18 cellular contexts compared by ENCODE assay signal in the genomic region with DNA sequence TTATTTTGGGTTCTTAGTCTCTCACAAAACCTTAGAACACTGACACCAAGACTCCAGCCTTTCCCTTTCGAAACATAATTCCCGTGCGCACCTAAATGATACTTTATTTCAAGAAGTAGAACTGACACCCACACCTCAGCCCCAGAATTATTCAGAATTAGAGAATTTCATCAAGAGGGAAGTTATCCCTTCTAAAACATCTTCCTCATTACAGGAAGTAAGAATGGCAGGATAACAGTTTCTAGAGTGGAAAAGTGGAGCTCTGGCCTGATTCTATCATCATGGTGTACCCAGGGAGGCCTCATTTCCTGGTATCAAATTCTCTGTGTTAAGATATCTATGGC. TPM values are rescaled to one million over a fixed set of nuclear protein-coding genes. Genes with fewer than 3 reads are reported as not detected.
A peak's percentile ranks its signal among the peaks of the same experiment; 100 is the strongest.
DNase-seq lines count a peak whose midpoint lies in the region; ATAC-seq, FAIRE-seq and TF ChIP-seq lines count a peak whose summit lies in the region.
"Had no signal": no experiment of that assay in that cellular context is flagged by ENCODE, and none has a peak within 500 bp of the region (broad histone marks: within the 10 kb centered on the region; RNA-seq: fewer than 3 reads in every experiment).

No MANE protein-coding gene starts in this region.

- no peak for ATAC-seq in activated CD8-positive, alpha-beta T cell treated with anti-CD3 and anti-CD28 coated beads, Interleukin-2, amount 10 ng/mL, durations not matched to agents 7 days and 5 days
- ATAC-seq in activated CD8-positive, alpha-beta T cell treated with anti-CD3 and anti-CD28 coated beads for 36 hours, result no peak
- no peak for ATAC-seq in HCT116
- no peak for ATAC-seq in K562

- peaks cover 5% of the 10 kb centered on the region for H3K36me3 Mint-ChIP-seq in activated CD8-positive, alpha-beta T cell treated with anti-CD3 and anti-CD28 coated beads, Interleukin-2, amount 10 ng/mL, durations not matched to agents 7 days and 5 days (ENCODE audit: low read depth)
- peaks cover 5% of the 10 kb centered on the region for H3K36me3 Mint-ChIP-seq in activated CD8-positive, alpha-beta T cell treated with anti-CD3 and anti-CD28 coated beads for 36 hours (ENCODE audit: low read depth)

- H3K27me3 Mint-ChIP-seq in activated CD8-positive, alpha-beta T cell treated with anti-CD3 and anti-CD28 coated beads, Interleukin-2, amount 10 ng/mL, durations not matched to agents 7 days and 5 days (ENCODE audit: low read depth), result peaks cover 29% of the 10 kb centered on the region
- peaks cover 17% of the 10 kb centered on the region for H3K27me3 Mint-ChIP-seq in activated CD8-positive, alpha-beta T cell treated with anti-CD3 and anti-CD28 coated beads for 36 hours

- in situ Hi-C loops in K562 (cut with MboI), result loop anchor here (5.0 kb wide), 1 partner anchor 73 kb away; no protein-coding TSS in a partner anchor

- H3K9ac ChIP-seq in HCT116 (ENCODE audit: low read length) (peak overlapping the region; percentile 91; the same call in 1 of the 2 replicates), K562 (ENCODE audit: insufficient read depth in 1 of 2, low read depth in 2 of 2, low read length in 2 of 2) (peak overlapping the region in 1 of 2 experiments; percentile 83; a peak in 2 of 4 replicates)

- no peaks in the 10 kb centered on the region for H3K27me3 ChIP-seq in HCT116 (ENCODE audit: insufficient read depth, low read length)
- no peaks in the 10 kb centered on the region for H3K27me3 ChIP-seq in K562 (ENCODE audit: control insufficient read depth in 2 of 2, insufficient read depth in 2 of 2, low read length in 2 of 2)
- H3K27me3 ChIP-seq in osteoblast (ENCODE audit: insufficient read depth, low read length), result no peaks in the 10 kb centered on the region
- H3K27me3 ChIP-seq in ascending aorta, result no peaks in the 10 kb centered on the region
- H3K27me3 ChIP-seq: upper lobe of left lung had no signal

- FAIRE-seq in K562 (lab: Jason Lieb, UNC), result no peak
- FAIRE-seq: colon, GM12892 had no signal

- no peak for TF ChIP-seq RAD21 in HCT116 (IDR thresholded peaks at IDR 0.05; ENCODE audit: low read depth)
- TF ChIP-seq RAD21 in K562 (CRISPR knock-in tag; conservative IDR thresholded peaks at IDR 0.05 in 1 of 2, IDR thresholded peaks at IDR 0.05 in 1 of 2), result no peak

- H3K27ac ChIP-seq in HCT116 (ENCODE audit: low read depth, low read length) (no peak overlapping the region), K562 (ENCODE audit: extremely low read depth, low read depth, low read length) (peak overlapping the region; percentile 91), osteoblast (ENCODE audit: low read depth, low read length) (no peak overlapping the region), ascending aorta (no peak overlapping the region)

- H2AFZ ChIP-seq in HCT116 (ENCODE audit: low read depth, low read length, poor library complexity, severe bottlenecking) (no peak overlapping the region), K562 (ENCODE audit: low read depth, low read length) (peak overlapping the region; percentile 61; the same call in 1 of the 2 replicates), osteoblast (ENCODE audit: low read length) (no peak overlapping the region)

- H3K4me1 ChIP-seq in HCT116 (ENCODE audit: control insufficient read depth in 1 of 2, insufficient read depth in 2 of 2, low read length in 2 of 2) (peaks cover 11 to 26% of the 10 kb centered on the region in 2 experiments), K562 (replicated peaks in 1 of 2; ENCODE audit: control insufficient read depth in 2 of 2, insufficient read depth in 2 of 2, low read length in 2 of 2) (peaks cover 39 to 46% of the 10 kb centered on the region in 2 experiments), osteoblast (ENCODE audit: insufficient read depth, low read length) (peaks cover 26% of the 10 kb centered on the region), ascending aorta (peaks cover 9% of the 10 kb centered on the region in 2 donors)

- BruUV-seq in HCT116 (replicated peaks; lab: Mats Ljungman, UMichigan) (no TSS peak), K562 (replicated peaks; lab: Mats Ljungman, UMichigan) (no TSS peak)

- no peaks in the 10 kb centered on the region for H3K9me2 ChIP-seq in HCT116 (ENCODE audit: insufficient read depth)

- H3K9me3 Mint-ChIP-seq in activated CD8-positive, alpha-beta T cell treated with anti-CD3 and anti-CD28 coated beads, Interleukin-2, amount 10 ng/mL, durations not matched to agents 7 days and 5 days (ENCODE audit: insufficient read depth), result no peaks in the 10 kb centered on the region
- no peaks in the 10 kb centered on the region for H3K9me3 Mint-ChIP-seq in activated CD8-positive, alpha-beta T cell treated with anti-CD3 and anti-CD28 coated beads for 36 hours

- no peaks in the 10 kb centered on the region for H3K9me3 ChIP-seq in HCT116 (ENCODE audit: control insufficient read depth in 1 of 2, insufficient read depth in 1 of 2, low read depth in 1 of 2, low read length in 2 of 2)
- H3K9me3 ChIP-seq in K562 (replicated peaks; ENCODE audit: control insufficient read depth, insufficient read depth, low read depth, low read length), result no peaks in the 10 kb centered on the region
- no peaks in the 10 kb centered on the region for H3K9me3 ChIP-seq in osteoblast (ENCODE audit: low read depth, low read length)
- no peaks in the 10 kb centered on the region for H3K9me3 ChIP-seq in ascending aorta
- H3K9me3 ChIP-seq: upper lobe of left lung had no signal

- TF ChIP-seq EP300 in K562 (IDR thresholded peaks at IDR 0.05; ENCODE audit: low read length), result no peak

- no peak for TF ChIP-seq CTCF in activated CD8-positive, alpha-beta T cell treated with anti-CD3 and anti-CD28 coated beads for 36 hours (IDR thresholded peaks at IDR 0.05)
- TF ChIP-seq CTCF in HCT116 (IDR thresholded peaks at IDR 0.05 in 2 of 3, conservative IDR thresholded peaks at IDR 0.05 in 1 of 3; ENCODE audit: borderline replicate concordance in 1 of 3, insufficient read depth in 1 of 3, low read depth in 2 of 3, low read length in 2 of 3) (no peak), K562 (IDR thresholded peaks at IDR 0.05 in 2 of 3, conservative IDR thresholded peaks at IDR 0.05 in 1 of 3; ENCODE audit: insufficient read depth in 2 of 3, low read depth in 1 of 3, low read length in 3 of 3) (no peak), osteoblast (IDR thresholded peaks at IDR 0.05; ENCODE audit: extremely low read depth, low read depth, low read length) (no peak), ascending aorta (IDR thresholded peaks at IDR 0.05) (no peak)

- H3K4me3 Mint-ChIP-seq in activated CD8-positive, alpha-beta T cell treated with anti-CD3 and anti-CD28 coated beads, Interleukin-2, amount 10 ng/mL, durations not matched to agents 7 days and 5 days, result peak overlapping the region; percentile 16
- no peak overlapping the region for H3K4me3 Mint-ChIP-seq in activated CD8-positive, alpha-beta T cell treated with anti-CD3 and anti-CD28 coated beads for 36 hours

- H4K20me1 ChIP-seq in HCT116 (ENCODE audit: insufficient read depth) (no peaks in the 10 kb centered on the region), K562 (replicated peaks; ENCODE audit: control insufficient read depth, insufficient read depth, low read length) (no peaks in the 10 kb centered on the region), osteoblast (ENCODE audit: insufficient read depth, low read length) (peaks cover 24% of the 10 kb centered on the region)

- RAD21 ChIA-PET in HCT116 (lab: Charles Lee; ENCODE audit: low non-redundant PET in 1 of 2, low total read pairs in 2 of 2, uncharacterized antibody in 2 of 2, unreplicated experiment in 2 of 2), result no interaction called here

- H3K36me3 ChIP-seq in HCT116 (ENCODE audit: control insufficient read depth in 1 of 2, insufficient read depth in 2 of 2, low read length in 2 of 2) (peaks cover 3 to 19% of the 10 kb centered on the region in 2 experiments; a peak in 1 of 4 replicates), K562 (ENCODE audit: control insufficient read depth, insufficient read depth, low read length) (peaks cover 17% of the 10 kb centered on the region; the same call in 2 of the 3 replicates), osteoblast (ENCODE audit: insufficient read depth, low read length) (peaks cover 13% of the 10 kb centered on the region), ascending aorta (peaks cover 9 to 12% of the 10 kb centered on the region in 2 donors)

- peak overlapping the region; percentile 79 for H3K4me2 ChIP-seq in HCT116 (ENCODE audit: low read length)
- peak overlapping the region; percentile 85 for H3K4me2 ChIP-seq in K562 (ENCODE audit: insufficient read depth, low read length)
- no peak overlapping the region for H3K4me2 ChIP-seq in osteoblast (ENCODE audit: insufficient read depth, low read length)

- no peaks in the 10 kb centered on the region for H3K9me1 ChIP-seq in K562 (ENCODE audit: control insufficient read depth, insufficient read depth, low read length)

- POLR2A ChIA-PET in activated CD8-positive, alpha-beta T cell treated with anti-CD3 and anti-CD28 coated beads, Interleukin-2, amount 10 ng/mL, durations not matched to agents 7 days and 5 days (lab: Charles Lee), result no interaction called here
- POLR2A ChIA-PET in activated CD8-positive, alpha-beta T cell treated with anti-CD3 and anti-CD28 coated beads for 36 hours (lab: Charles Lee), result no interaction called here
- POLR2A ChIA-PET in HCT116 (lab: Charles Lee) (no interaction called here), K562 (lab: Yijun Ruan, JAX) (interaction anchor here (1.0 to 2.3 kb wide), 2 partner anchors 10 to 13 kb away, joined by 3 to 8 read pairs; no protein-coding TSS in a partner anchor)

- CTCF ChIA-PET in activated CD8-positive, alpha-beta T cell treated with anti-CD3 and anti-CD28 coated beads, Interleukin-2, amount 10 ng/mL, durations not matched to agents 7 days and 5 days (lab: Charles Lee), result interaction anchor here (1.2 to 1.6 kb wide), 2 partner anchors 9 to 13 kb away, joined by 3 to 5 read pairs; no protein-coding TSS in a partner anchor
- CTCF ChIA-PET in activated CD8-positive, alpha-beta T cell treated with anti-CD3 and anti-CD28 coated beads for 36 hours (lab: Charles Lee), result interaction anchor here (0.8 to 3.9 kb wide), 2 partner anchors 13 to 74 kb away, joined by 3 to 17 read pairs; no protein-coding TSS in a partner anchor
- CTCF ChIA-PET in HCT116 (lab: Charles Lee), result interaction anchor here (0.9 to 1.5 kb wide), 2 partner anchors 9 to 13 kb away, joined by 3 to 5 read pairs; no protein-coding TSS in a partner anchor
- CTCF ChIA-PET in K562 (lab: Yijun Ruan, JAX; ENCODE audit: low intra/inter-chr PET ratio), result interaction anchor here (1.3 to 3.2 kb wide), 2 partner anchors 14 to 74 kb away, joined by 3 to 22 read pairs; no protein-coding TSS in a partner anchor

- 74% methylated on average over 3 of the region's 3 CpGs for WGBS in K562 (ENCODE audit: insufficient coverage, low coverage, missing lambda C conversion rate)

- no peak for DNase-seq in activated CD8-positive, alpha-beta T cell treated with anti-CD3 and anti-CD28 coated beads, Interleukin-2, amount 10 ng/mL, durations not matched to agents 7 days and 5 days
- DNase-seq in activated CD8-positive, alpha-beta T cell treated with anti-CD3 and anti-CD28 coated beads for 36 hours, result no peak
- DNase-seq in HCT116 (ENCODE audit: low read depth, low spot score) (no peak), K562 (ENCODE audit: extremely low read depth in 1 of 4, low spot score in 3 of 4) (no peak), osteoblast (ENCODE audit: insufficient read length, low spot score, missing footprints) (peak; percentile 43), ascending aorta (ENCODE audit: low spot score in 2 of 2) (no peak), T-helper 9 cell (no peak), H4 (ENCODE audit: low spot score) (no peak)
- DNase-seq: amygdala, hypothalamus, NCI-H510A treated with DMSO at 0.1 percent for 48 hours, T1000 had no signal

- peaks cover 35% of the 10 kb centered on the region for H3K79me2 ChIP-seq in HCT116 (ENCODE audit: insufficient read depth, low read length)
- peaks cover 40% of the 10 kb centered on the region for H3K79me2 ChIP-seq in K562 (ENCODE audit: control insufficient read depth, insufficient read depth, low read length)
- peaks cover 40% of the 10 kb centered on the region for H3K79me2 ChIP-seq in osteoblast (ENCODE audit: insufficient read depth, low read length)

- peaks cover 18% of the 10 kb centered on the region for H3K4me1 Mint-ChIP-seq in activated CD8-positive, alpha-beta T cell treated with anti-CD3 and anti-CD28 coated beads, Interleukin-2, amount 10 ng/mL, durations not matched to agents 7 days and 5 days (ENCODE audit: low read depth)
- H3K4me1 Mint-ChIP-seq in activated CD8-positive, alpha-beta T cell treated with anti-CD3 and anti-CD28 coated beads for 36 hours (ENCODE audit: low read depth), result peaks cover 18% of the 10 kb centered on the region

- intact Hi-C loops in activated CD8-positive, alpha-beta T cell treated with anti-CD3 and anti-CD28 coated beads for 36 hours (cut with micrococcal nuclease), result no loop called here
- intact Hi-C loops in HCT116 (cut with micrococcal nuclease), result no loop called here
- intact Hi-C loops in K562 (cut with micrococcal nuclease), result no loop called here
- intact Hi-C loops in ascending aorta (cut with DNase I), result loop anchor here (5.0 to 10.0 kb wide), 6 partner anchors 192 to 1160 kb away; a partner anchor contains a TSS

- no peak overlapping the region for H3K4me3 ChIP-seq in HCT116 (replicated peaks in 1 of 2; ENCODE audit: low read depth in 1 of 2, low read length in 2 of 2)
- H3K4me3 ChIP-seq in K562, result no peak overlapping the region
- H3K4me3 ChIP-seq in osteoblast (ENCODE audit: insufficient read depth, low read length), result no peak overlapping the region
- peak overlapping the region in 1 of 2 donors; percentile 84 for H3K4me3 ChIP-seq in ascending aorta

- TF ChIP-seq POLR2A in HCT116 (IDR thresholded peaks at IDR 0.05; ENCODE audit: borderline replicate concordance, extremely low read depth, insufficient read depth, insufficient read length) (no peak), K562 (conservative IDR thresholded peaks at IDR 0.05) (no peak)

- H3K27ac Mint-ChIP-seq in activated CD8-positive, alpha-beta T cell treated with anti-CD3 and anti-CD28 coated beads, Interleukin-2, amount 10 ng/mL, durations not matched to agents 7 days and 5 days, result no peak overlapping the region
- H3K27ac Mint-ChIP-seq in activated CD8-positive, alpha-beta T cell treated with anti-CD3 and anti-CD28 coated beads for 36 hours, result no peak overlapping the region

RNA-seq across cellular contexts. Expression of a gene that starts 1.4 kb away (rescaled TPM):
- 1 to 10 TPM; 8.9 to 9.3 TPM for total RNA-seq in activated CD8-positive, alpha-beta T cell treated with anti-CD3 and anti-CD28 coated beads, Interleukin-2, amount 10 ng/mL, durations not matched to agents 7 days and 5 days
- total RNA-seq in activated CD8-positive, alpha-beta T cell treated with anti-CD3 and anti-CD28 coated beads for 36 hours, result 1 to 10 TPM; 9.4 to 9.8 TPM
- total RNA-seq in HCT116 (2021; ENCODE audit: unreplicated experiment) (80.8 TPM), K562 (2014; rRNA removed) (21.6 and 26.7 TPM in 2 replicates), K562 (2014; rRNA removed; fragmentation: Illumina TruSeq; extraction: Trizol) (29.1 TPM in 2 replicates), K562 (2015; rRNA removed; fragmentation: Illumina TruSeq; extraction: Trizol) (20.2 and 20.6 TPM in 2 replicates), K562 (2021) (23.2 and 27.9 TPM in 2 replicates), osteoblast (60.1 and 65.1 TPM in 2 replicates), ascending aorta (28.8 TPM)
- polyA plus RNA-seq in HCT116 (2012), result 94.4 and 105 TPM in 2 replicates
- total RNA-seq in K562 (2011; cell fraction: chromatin; rRNA removed; ENCODE audit: low replicate concordance), result 10.6 and 14.9 TPM in 2 replicates
- 10.3 TPM in 2 replicates for total RNA-seq in K562 (2011; cell fraction: nucleolus; rRNA removed)
- total RNA-seq in K562 (2011; cell fraction: nucleoplasm; rRNA removed), result 13.3 and 13.4 TPM in 2 replicates
- polyA plus RNA-seq in K562 (2011; rRNA removed) (35.4 and 36.4 TPM in 2 replicates), K562 (2014; fragmentation: Illumina TruSeq; extraction: Trizol) (33.9 and 34.1 TPM in 2 replicates), K562 (2014; fragmentation: Nextera tagmentation; extraction: Ambion mirVana) (1 to 10 TPM; 6.8 to 8.4 TPM), K562 (2014; rRNA removed) (19.4 and 24.4 TPM in 2 replicates)
- 23.6 and 26.3 TPM in 2 replicates for polyA plus RNA-seq in K562 (2011; cell fraction: cytosol; rRNA removed)
- polyA plus RNA-seq in K562 (2011; cell fraction: nucleus; rRNA removed), result 10.0 and 12.8 TPM in 2 replicates
- 17.8 and 21.0 TPM in 2 replicates for polyA plus RNA-seq in K562 (2012)
- 29.0 and 30.3 TPM in 2 replicates for polyA minus RNA-seq in K562 (2011; rRNA and poly(A)+ RNA removed)
- polyA minus RNA-seq in K562 (2011; cell fraction: cytosol; rRNA and poly(A)+ RNA removed), result 17.8 and 18.5 TPM in 2 replicates
- 4.0 and 6.7 TPM in 2 replicates for polyA minus RNA-seq in K562 (2011; cell fraction: nucleus; rRNA and poly(A)+ RNA removed)
- 153 and 165 TPM in 2 replicates for total RNA-seq in H4 (2014; rRNA removed; shearing (Covaris generic))

RNA-seq across cellular contexts. Expression of a gene that starts 21.2 kb away (rescaled TPM):
- total RNA-seq in activated CD8-positive, alpha-beta T cell treated with anti-CD3 and anti-CD28 coated beads, Interleukin-2, amount 10 ng/mL, durations not matched to agents 7 days and 5 days, result not detected
- not detected for total RNA-seq in activated CD8-positive, alpha-beta T cell treated with anti-CD3 and anti-CD28 coated beads for 36 hours
- not detected for total RNA-seq in HCT116 (2021; ENCODE audit: unreplicated experiment)
- polyA plus RNA-seq in HCT116 (2012), result not detected in 2 replicates
- total RNA-seq in K562 (2011; cell fraction: chromatin; rRNA removed; ENCODE audit: low replicate concordance), result 0.18 and 0.37 TPM in 2 replicates
- total RNA-seq in K562 (2011; cell fraction: nucleolus; rRNA removed), result 0.26 and 0.50 TPM in 2 replicates
- total RNA-seq in K562 (2011; cell fraction: nucleoplasm; rRNA removed), result 0.29 and 0.99 TPM in 2 replicates
- total RNA-seq in K562 (2014; rRNA removed), result 0.04 and 0.05 TPM in 2 replicates
- 0.04 TPM in 1 of 2 replicates, not detected in the other for total RNA-seq in K562 (2014; rRNA removed; fragmentation: Illumina TruSeq; extraction: Trizol)
- 0.07 and 0.19 TPM in 2 replicates for total RNA-seq in K562 (2015; rRNA removed; fragmentation: Illumina TruSeq; extraction: Trizol)
- 0.47 and 0.75 TPM in 2 replicates for total RNA-seq in K562 (2021)
- 0.12 and 0.13 TPM in 2 replicates for polyA plus RNA-seq in K562 (2011; rRNA removed)
- polyA plus RNA-seq in K562 (2011; cell fraction: cytosol; rRNA removed), result 0.10 and 0.63 TPM in 2 replicates
- polyA plus RNA-seq in K562 (2011; cell fraction: nucleus; rRNA removed), result 0.91 and 4.1 TPM in 2 replicates
- 0.19 and 0.48 TPM in 2 replicates for polyA plus RNA-seq in K562 (2012)
- 0.30 and 0.36 TPM in 2 replicates for polyA plus RNA-seq in K562 (2014; fragmentation: Illumina TruSeq; extraction: Trizol)
- not detected for polyA plus RNA-seq in K562 (2014; fragmentation: Nextera tagmentation; extraction: Ambion mirVana)
- 0.19 and 0.34 TPM in 2 replicates for polyA plus RNA-seq in K562 (2014; rRNA removed)
- 0.12 and 0.25 TPM in 2 replicates for polyA minus RNA-seq in K562 (2011; rRNA and poly(A)+ RNA removed)
- polyA minus RNA-seq in K562 (2011; cell fraction: cytosol; rRNA and poly(A)+ RNA removed), result 0.64 and 1.2 TPM in 2 replicates
- 0.44 and 2.2 TPM in 2 replicates for polyA minus RNA-seq in K562 (2011; cell fraction: nucleus; rRNA and poly(A)+ RNA removed)
- total RNA-seq in osteoblast, result not detected in 2 replicates
- not detected for total RNA-seq in ascending aorta
- total RNA-seq in H4 (2014; rRNA removed; shearing (Covaris generic)), result not detected in 2 replicates
- total RNA-seq: Daoy, lung, posterior vena cava, upper lobe of left lung had no signal
- polyA plus RNA-seq: lung had no signal

RNA-seq across cellular contexts. Expression of a gene that starts 44.3 kb away (rescaled TPM):
- total RNA-seq in activated CD8-positive, alpha-beta T cell treated with anti-CD3 and anti-CD28 coated beads, Interleukin-2, amount 10 ng/mL, durations not matched to agents 7 days and 5 days, result not detected
- under 1 TPM in 1 of 2 experiments, not detected in 1; 0.23 TPM for total RNA-seq in activated CD8-positive, alpha-beta T cell treated with anti-CD3 and anti-CD28 coated beads for 36 hours
- total RNA-seq in HCT116 (2021; ENCODE audit: unreplicated experiment) (not detected), K562 (2014; rRNA removed) (2.3 and 4.4 TPM in 2 replicates), K562 (2014; rRNA removed; fragmentation: Illumina TruSeq; extraction: Trizol) (0.96 and 1.2 TPM in 2 replicates), K562 (2015; rRNA removed; fragmentation: Illumina TruSeq; extraction: Trizol) (1.2 and 2.0 TPM in 2 replicates), K562 (2021) (3.8 and 5.0 TPM in 2 replicates), osteoblast (not detected in 2 replicates), ascending aorta (8.3 TPM)
- not detected in 2 replicates for polyA plus RNA-seq in HCT116 (2012)
- 0.79 and 1.6 TPM in 2 replicates for total RNA-seq in K562 (2011; cell fraction: chromatin; rRNA removed; ENCODE audit: low replicate concordance)
- total RNA-seq in K562 (2011; cell fraction: nucleolus; rRNA removed), result 1.6 and 2.0 TPM in 2 replicates
- total RNA-seq in K562 (2011; cell fraction: nucleoplasm; rRNA removed), result 1.6 and 1.8 TPM in 2 replicates
- polyA plus RNA-seq in K562 (2011; rRNA removed) (0.93 and 1.7 TPM in 2 replicates), K562 (2014; fragmentation: Illumina TruSeq; extraction: Trizol) (0.62 and 0.98 TPM in 2 replicates), K562 (2014; fragmentation: Nextera tagmentation; extraction: Ambion mirVana) (under 1 TPM; 0.04 to 0.13 TPM), K562 (2014; rRNA removed) (4.2 and 4.5 TPM in 2 replicates)
- polyA plus RNA-seq in K562 (2011; cell fraction: cytosol; rRNA removed), result 1.8 and 4.0 TPM in 2 replicates
- 2.4 and 2.7 TPM in 2 replicates for polyA plus RNA-seq in K562 (2011; cell fraction: nucleus; rRNA removed)
- 2.4 and 2.8 TPM in 2 replicates for polyA plus RNA-seq in K562 (2012)
- polyA minus RNA-seq in K562 (2011; rRNA and poly(A)+ RNA removed), result 0.28 and 0.33 TPM in 2 replicates
- 0.57 and 2.8 TPM in 2 replicates for polyA minus RNA-seq in K562 (2011; cell fraction: cytosol; rRNA and poly(A)+ RNA removed)
- polyA minus RNA-seq in K562 (2011; cell fraction: nucleus; rRNA and poly(A)+ RNA removed), result 1.1 and 1.2 TPM in 2 replicates
- total RNA-seq in H4 (2014; rRNA removed; shearing (Covaris generic)), result not detected in 2 replicates
